20 cellular contexts compared by ENCODE assay signal in the genomic region with DNA sequence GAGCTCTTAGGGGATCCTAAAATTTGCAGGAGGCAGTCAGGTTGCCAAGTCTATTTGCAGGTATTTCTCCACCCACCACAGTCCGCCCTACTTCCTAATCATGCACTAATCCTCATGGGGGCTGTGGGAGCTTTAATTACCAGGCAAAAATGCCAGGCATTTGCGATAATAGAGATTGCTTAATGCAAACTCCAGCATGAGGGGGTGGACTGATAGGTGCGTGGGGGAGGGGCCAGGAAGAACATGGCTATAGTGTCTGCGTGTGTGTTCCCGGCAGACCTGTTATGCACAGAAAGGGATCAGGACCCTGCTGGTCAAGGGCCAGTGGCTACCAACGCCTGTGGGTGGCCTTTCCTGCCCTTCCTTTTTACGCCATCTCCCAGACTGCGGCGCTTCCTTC. TPM values are rescaled to one million over a fixed set of nuclear protein-coding genes. Genes with fewer than 3 reads are reported as not detected.
A peak's percentile ranks its signal among the peaks of the same experiment; 100 is the strongest.
DNase-seq lines count a peak whose midpoint lies in the region; ATAC-seq and TF ChIP-seq lines count a peak whose summit lies in the region.
"Had no signal": no experiment of that assay in that cellular context is flagged by ENCODE, and none has a peak within 500 bp of the region (broad histone marks: within the 10 kb centered on the region; RNA-seq: fewer than 3 reads in every experiment).

No MANE protein-coding gene starts in this region.

- H3K27me3 Mint-ChIP-seq in progenitor cell of endocrine pancreas (peaks cover 6% of the 10 kb centered on the region), chondrocyte (ENCODE audit: low read depth) (peaks cover 16% of the 10 kb centered on the region), type B pancreatic cell (peaks cover 6% of the 10 kb centered on the region)
- H3K27me3 Mint-ChIP-seq: activated naive CD8-positive, alpha-beta T cell; CD4-positive, alpha-beta T cell had no signal

- H3K4me3 Mint-ChIP-seq in progenitor cell of endocrine pancreas (ENCODE audit: low read depth) (no peak overlapping the region), chondrocyte (ENCODE audit: unreplicated experiment) (no peak overlapping the region), type B pancreatic cell (no peak overlapping the region)
- H3K4me3 Mint-ChIP-seq: activated naive CD8-positive, alpha-beta T cell; activated T-helper 17 cell treated with anti-CD3 and anti-CD28 coated beads, Interleukin-2, amount 50 U/mL, for 72 hours; CD4-positive, alpha-beta T cell; stimulated activated naive B cell treated with anti-CD40 and anti-IgM and Interleukin-4, amounts not matched to agents 10 μg/mL and 1 μg/mL and 100 μg/mL, for 72 hours; WTC11 had no signal

- DNase-seq in Daoy (ENCODE audit: low read depth) (peak; percentile 36), RWPE1 (ENCODE audit: low spot score) (peak; percentile 48), left kidney (ENCODE audit: low read depth, low spot score) (peak; percentile 56), progenitor cell of endocrine pancreas (ENCODE audit: low spot score, unreplicated experiment) (no peak), NCI-H2081 treated with DMSO at 0.1 percent for 48 hours (lab: John Stamatoyannopoulos, UW) (no peak), chondrocyte (ENCODE audit: low spot score) (no peak), type B pancreatic cell (ENCODE audit: extremely low spot score, unreplicated experiment) (no peak)
- DNase-seq: activated CD8-positive, alpha-beta memory T cell treated with anti-CD3 and anti-CD28 coated beads, Interleukin-2, amount 50 U/mL, for 4 hours; CD4-positive, alpha-beta T cell; effector memory CD4-positive, alpha-beta T cell; Kasumi-1; NCI-H2029; NCI-H524 treated with DMSO at 0.1 percent for 48 hours; stimulated activated naive B cell treated with anti-CD40 and anti-IgM and Interleukin-4, amounts not matched to agents 10 μg/mL and 1 μg/mL and 100 μg/mL, for 72 hours; T-helper 9 cell had no signal

- peak overlapping the region; percentile 18 for H3K27ac Mint-ChIP-seq in progenitor cell of endocrine pancreas
- H3K27ac Mint-ChIP-seq in chondrocyte (ENCODE audit: unreplicated experiment), result no peak overlapping the region
- H3K27ac Mint-ChIP-seq in type B pancreatic cell, result no peak overlapping the region
- H3K27ac Mint-ChIP-seq: activated naive CD8-positive, alpha-beta T cell; activated T-helper 17 cell treated with anti-CD3 and anti-CD28 coated beads, Interleukin-2, amount 50 U/mL, for 72 hours; CD4-positive, alpha-beta T cell; stimulated activated naive B cell treated with anti-CD40 and anti-IgM and Interleukin-4, amounts not matched to agents 10 μg/mL and 1 μg/mL and 100 μg/mL, for 72 hours; WTC11 had no signal

- H3K27ac ChIP-seq in RWPE1, result no peak overlapping the region

- no peak for ATAC-seq in HG02852 (IDR thresholded peaks at IDR 0.05; ENCODE audit: unreplicated experiment)
- ATAC-seq: activated T-helper 17 cell treated with anti-CD3 and anti-CD28 coated beads, Interleukin-2, amount 50 U/mL, for 72 hours; stimulated activated naive B cell treated with anti-CD40 and anti-IgM and Interleukin-4, amounts not matched to agents 10 μg/mL and 1 μg/mL and 100 μg/mL, for 72 hours; WTC11 had no signal

- CTCF ChIA-PET in RWPE1 (lab: Yijun Ruan, JAX), result no interaction called here

- H3K9me3 Mint-ChIP-seq in progenitor cell of endocrine pancreas (ENCODE audit: low read depth) (no peaks in the 10 kb centered on the region), chondrocyte (ENCODE audit: low read depth) (no peaks in the 10 kb centered on the region), type B pancreatic cell (no peaks in the 10 kb centered on the region)
- H3K9me3 Mint-ChIP-seq: CD4-positive, alpha-beta T cell; nephron; WTC11 had no signal

- H3K36me3 Mint-ChIP-seq in progenitor cell of endocrine pancreas (ENCODE audit: insufficient read depth) (peaks cover 3% of the 10 kb centered on the region), chondrocyte (ENCODE audit: low read depth) (no peaks in the 10 kb centered on the region), type B pancreatic cell (no peaks in the 10 kb centered on the region)
- H3K36me3 Mint-ChIP-seq: activated naive CD8-positive, alpha-beta T cell; stimulated activated naive B cell treated with anti-CD40 and anti-IgM and Interleukin-4, amounts not matched to agents 10 μg/mL and 1 μg/mL and 100 μg/mL, for 72 hours; WTC11 had no signal

- no peak for TF ChIP-seq CTCF in RWPE1 (conservative IDR thresholded peaks at IDR 0.05; ENCODE audit: low read depth)
- no peak for TF ChIP-seq CTCF in progenitor cell of endocrine pancreas (IDR thresholded peaks at IDR 0.05; ENCODE audit: unreplicated experiment)
- TF ChIP-seq CTCF in chondrocyte (IDR thresholded peaks at IDR 0.05), result no peak
- no peak for TF ChIP-seq CTCF in type B pancreatic cell (conservative IDR thresholded peaks at IDR 0.05)

- POLR2A ChIA-PET in RWPE1 (lab: Yijun Ruan, JAX; ENCODE audit: low non-redundant PET), result no interaction called here

- H3K4me1 Mint-ChIP-seq in progenitor cell of endocrine pancreas (ENCODE audit: low read depth) (peaks cover 41% of the 10 kb centered on the region), chondrocyte (ENCODE audit: low read depth) (peaks cover 28% of the 10 kb centered on the region), type B pancreatic cell (ENCODE audit: unreplicated experiment) (peaks cover 39% of the 10 kb centered on the region)
- H3K4me1 Mint-ChIP-seq: activated T-helper 17 cell treated with anti-CD3 and anti-CD28 coated beads, Interleukin-2, amount 50 U/mL, for 72 hours; stimulated activated naive B cell treated with anti-CD40 and anti-IgM and Interleukin-4, amounts not matched to agents 10 μg/mL and 1 μg/mL and 100 μg/mL, for 72 hours; WTC11 had no signal

RNA-seq across cellular contexts. Expression of a gene that starts 15.6 kb away (rescaled TPM):
- total RNA-seq in Daoy (2014; rRNA removed; shearing (Covaris generic)), result 1.0 and 1.6 TPM in 2 replicates
- total RNA-seq in progenitor cell of endocrine pancreas (1.3 and 1.4 TPM in 2 replicates), chondrocyte (3.9 to 18.6 TPM (median 18.0 TPM) in 3 replicates), type B pancreatic cell (ENCODE audit: low replicate concordance) (1.7 and 6.0 TPM in 2 replicates)

Comparison
In these comparisons a context has a peak if more than half of its experiments do, and no peak if none do; other contexts are left out.
1. DNase-seq: peak in Daoy (single experiment), RWPE1 (single experiment) and left kidney (single experiment); none in progenitor cell of endocrine pancreas (single experiment), NCI-H2081 treated with DMSO at 0.1 percent for 48 hours (single experiment), chondrocyte (single experiment) and type B pancreatic cell (single experiment).